In the genomic region with DNA sequence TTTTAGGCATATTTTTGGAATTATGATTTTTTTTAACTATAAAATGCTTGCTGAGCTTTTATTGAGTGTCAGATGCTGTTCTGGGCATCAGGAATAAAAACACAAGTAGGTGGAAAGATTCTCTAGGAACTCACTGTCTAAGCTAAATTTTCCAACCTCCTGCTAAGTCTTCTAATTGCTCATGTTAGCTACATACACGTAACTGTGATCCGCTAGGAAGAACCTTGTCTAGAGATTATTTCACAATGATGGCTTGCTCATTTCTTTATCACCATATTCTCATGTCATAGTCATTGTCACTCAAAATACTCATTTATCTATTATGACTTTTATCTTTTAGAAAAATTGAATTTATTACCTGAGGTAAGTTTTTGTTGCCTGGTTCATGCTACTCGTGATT, we compare ENCODE assay signal across 5 cellular contexts.
"Had no signal": no experiment of that assay in that cellular context is flagged by ENCODE, and none has a peak within 500 bp of the region (broad histone marks: within the 10 kb centered on the region; RNA-seq: fewer than 3 reads in every experiment).

No MANE protein-coding gene starts in this region.

- H3K27ac ChIP-seq: HL-60 had no signal

- ATAC-seq: GM23338, K562 had no signal

- H3K4me3 ChIP-seq: GM23338, K562 had no signal

- DNase-seq: H9, HCEC 1CT had no signal
